Comparison of ENCODE assay signal across 8 cellular contexts in the genomic region with DNA sequence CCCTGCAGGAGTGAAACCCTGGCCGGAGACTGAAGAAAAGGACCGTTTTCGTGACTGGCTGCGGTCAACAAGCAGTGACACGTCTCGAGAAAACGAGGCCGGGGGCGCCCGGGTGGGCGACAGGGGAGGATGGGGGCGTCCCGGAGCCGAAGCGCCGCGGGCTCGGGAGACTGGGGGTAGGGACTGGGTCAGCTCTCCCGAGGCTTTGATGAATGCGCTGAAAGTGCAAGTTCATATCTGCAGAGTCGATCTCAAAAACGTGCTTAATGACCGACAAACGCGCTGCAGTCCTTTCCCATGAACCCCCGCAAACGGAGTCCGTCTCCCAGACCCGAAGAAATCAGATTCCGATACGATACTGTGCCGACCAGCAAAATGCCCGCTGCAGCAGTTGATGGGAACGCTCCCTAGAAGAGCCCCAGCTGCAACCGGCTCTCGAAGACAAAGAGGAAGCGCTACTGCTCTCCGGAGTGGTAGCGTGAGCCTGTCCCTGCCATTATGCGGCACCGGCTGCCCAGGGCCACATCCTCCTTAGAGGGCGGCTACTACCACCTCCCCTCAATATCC. TPM values are rescaled to one million over a fixed set of nuclear protein-coding genes. Genes with fewer than 3 reads are reported as not detected.
DNase-seq lines count a peak whose midpoint lies in the region; ATAC-seq and TF ChIP-seq lines count a peak whose summit lies in the region.

No MANE protein-coding gene starts in this region.

- TF ChIP-seq EP300 in tibial nerve (IDR thresholded peaks at IDR 0.05) = no peak

- no peaks in the 10 kb centered on the region for H3K4me1 ChIP-seq in A673 (ENCODE audit: insufficient read depth, low read length, poor library complexity, severe bottlenecking)
- H3K4me1 ChIP-seq in fibroblast of lung (ENCODE audit: control insufficient read depth, extremely low read depth, insufficient read depth, low read length) = no peaks in the 10 kb centered on the region
- peaks cover 0 to 17% (median 0%) of the 10 kb centered on the region in 4 donors for H3K4me1 ChIP-seq in tibial nerve

- H3K36me3 Mint-ChIP-seq in activated T-cell treated with anti-CD3 and anti-CD28 coated beads, Interleukin-2, amount 50 U/mL, for 24 hours (ENCODE audit: low read depth) = no peaks in the 10 kb centered on the region
- no peaks in the 10 kb centered on the region for H3K36me3 Mint-ChIP-seq in naive thymus-derived CD8-positive, alpha-beta T cell

- no peak overlapping the region for H3K27ac Mint-ChIP-seq in activated T-cell treated with anti-CD3 and anti-CD28 coated beads, Interleukin-2, amount 50 U/mL, for 24 hours
- H3K27ac Mint-ChIP-seq in naive thymus-derived CD8-positive, alpha-beta T cell = peak overlapping the region in 8 of 10 donors; percentile 7 to 84 (median 71)

- no peak for TF ChIP-seq CTCF in A673 (conservative IDR thresholded peaks at IDR 0.05; ENCODE audit: low read depth, low read length)
- TF ChIP-seq CTCF in fibroblast of lung (conservative IDR thresholded peaks at IDR 0.05 in 1 of 2, IDR thresholded peaks at IDR 0.05 in 1 of 2; ENCODE audit: low read depth in 1 of 2, low read length in 2 of 2) = no peak
- TF ChIP-seq CTCF in tibial nerve (IDR thresholded peaks at IDR 0.05) = no peak

- no peaks in the 10 kb centered on the region for H3K9me3 ChIP-seq in A673 (ENCODE audit: low read depth, low read length, poor library complexity, severe bottlenecking)
- H3K9me3 ChIP-seq in fibroblast of lung (ENCODE audit: control insufficient read depth, insufficient read depth, low read depth, low read length) = no peaks in the 10 kb centered on the region
- H3K9me3 ChIP-seq in tibial nerve = no peaks in the 10 kb centered on the region

- peak; percentile 37 for DNase-seq in A673 (ENCODE audit: low spot score)
- DNase-seq in NOMO-1 treated with dmso at 0.1 percent for 144 hours (lab: John Stamatoyannopoulos, UW; ENCODE audit: unreplicated experiment) = peak; percentile 38
- DNase-seq in activated T-cell treated with anti-CD3 and anti-CD28 coated beads, Interleukin-2, amount 50 U/mL, for 24 hours = peak; percentile 57
- peak; percentile 11 to 15 for DNase-seq in fibroblast of lung (ENCODE audit: low read depth in 2 of 2)
- peak in 9 of 10 donors; percentile 2 to 58 (median 23) for DNase-seq in naive thymus-derived CD8-positive, alpha-beta T cell
- DNase-seq in tibial nerve (ENCODE audit: low spot score in 2 of 2) = peak; percentile 12 to 17

- peak overlapping the region; percentile 71 for H3K4me2 ChIP-seq in fibroblast of lung (ENCODE audit: extremely low read depth, insufficient read depth, low read length)

- peaks cover 36% of the 10 kb centered on the region for H3K27me3 Mint-ChIP-seq in activated T-cell treated with anti-CD3 and anti-CD28 coated beads, Interleukin-2, amount 50 U/mL, for 24 hours
- no peaks in the 10 kb centered on the region for H3K27me3 Mint-ChIP-seq in naive thymus-derived CD8-positive, alpha-beta T cell

- intact Hi-C loops in A673 (cut with micrococcal nuclease; ENCODE audit: unreplicated experiment) = no loop called here

- POLR2A ChIA-PET in A673 (lab: Charles Lee; ENCODE audit: low non-redundant PET) = no interaction called here
- POLR2A ChIA-PET in naive thymus-derived CD8-positive, alpha-beta T cell (lab: Charles Lee) = no interaction called here

- ATAC-seq in GM18873 (IDR thresholded peaks at IDR 0.05; ENCODE audit: low FRiP score, unreplicated experiment) = peak; percentile 45
- ATAC-seq in HG03135 (IDR thresholded peaks at IDR 0.05; ENCODE audit: unreplicated experiment) = peak; percentile 42
- peak in 1 of 2 donors; percentile 29 for ATAC-seq in naive thymus-derived CD8-positive, alpha-beta T cell

- BruUV-seq in A673 (replicated peaks; lab: Mats Ljungman, UMichigan) = no TSS peak

- H2AFZ ChIP-seq in fibroblast of lung (ENCODE audit: low read length) = peak overlapping the region; percentile 48

- peak overlapping the region; percentile 67 for H3K4me3 ChIP-seq in A673 (ENCODE audit: low read depth, low read length, poor library complexity, severe bottlenecking)
- peak overlapping the region; percentile 52 to 68 (median 54) for H3K4me3 ChIP-seq in fibroblast of lung (replicated peaks in 1 of 4; ENCODE audit: control extremely low read depth in 1 of 4, insufficient read depth in 1 of 4, low read depth in 3 of 4, low read length in 4 of 4)
- H3K4me3 ChIP-seq in tibial nerve = peak overlapping the region; percentile 57 to 78 (median 60)

- H4K20me1 ChIP-seq in fibroblast of lung (ENCODE audit: control insufficient read depth, extremely low read depth, insufficient read depth, low read length) = no peaks in the 10 kb centered on the region

- CTCF ChIA-PET in A673 (lab: Charles Lee) = no interaction called here

- H3K27ac ChIP-seq in A673 (ENCODE audit: low read depth, low read length, poor library complexity, severe bottlenecking) (peak overlapping the region; percentile 55), fibroblast of lung (ENCODE audit: insufficient read depth, low read length) (no peak overlapping the region), tibial nerve (peak overlapping the region; percentile 38 to 89 (median 76))

- H3K36me3 ChIP-seq in A673 (ENCODE audit: insufficient read depth, low read length, poor library complexity, severe bottlenecking) (no peaks in the 10 kb centered on the region), fibroblast of lung (ENCODE audit: control insufficient read depth, insufficient read depth, low read length) (no peaks in the 10 kb centered on the region), tibial nerve (no peaks in the 10 kb centered on the region)

- peak overlapping the region; percentile 30 for H3K9ac ChIP-seq in fibroblast of lung (ENCODE audit: insufficient read depth, low read length)

- peak overlapping the region; percentile 70 for H3K4me3 Mint-ChIP-seq in activated T-cell treated with anti-CD3 and anti-CD28 coated beads, Interleukin-2, amount 50 U/mL, for 24 hours
- peak overlapping the region; percentile 83 to 93 (median 90) for H3K4me3 Mint-ChIP-seq in naive thymus-derived CD8-positive, alpha-beta T cell

- H3K4me1 Mint-ChIP-seq in activated T-cell treated with anti-CD3 and anti-CD28 coated beads, Interleukin-2, amount 50 U/mL, for 24 hours (ENCODE audit: low read depth) = peaks cover 14% of the 10 kb centered on the region
- H3K4me1 Mint-ChIP-seq in naive thymus-derived CD8-positive, alpha-beta T cell = peaks cover 2 to 8% (median 6%) of the 10 kb centered on the region in 4 donors

- no peaks in the 10 kb centered on the region for H3K9me3 Mint-ChIP-seq in activated T-cell treated with anti-CD3 and anti-CD28 coated beads, Interleukin-2, amount 50 U/mL, for 24 hours
- no peaks in the 10 kb centered on the region for H3K9me3 Mint-ChIP-seq in naive thymus-derived CD8-positive, alpha-beta T cell

- peaks cover 5% of the 10 kb centered on the region for H3K79me2 ChIP-seq in fibroblast of lung (ENCODE audit: control insufficient read depth, insufficient read depth, low read length)

- no peak for TF ChIP-seq POLR2A in tibial nerve (IDR thresholded peaks at IDR 0.05)

- 1 to 42% methylated on average over 18 to 42 of the region's 42 CpGs for WGBS in tibial nerve, 2 donors

- H3K27me3 ChIP-seq in A673 (replicated peaks; ENCODE audit: insufficient read depth, low read depth, low read length, poor library complexity) (no peaks in the 10 kb centered on the region), fibroblast of lung (ENCODE audit: control insufficient read depth, insufficient read depth, low read length) (no peaks in the 10 kb centered on the region), tibial nerve (no peaks in the 10 kb centered on the region)

RNA-seq across cellular contexts. Expression of a gene that starts 0.8 kb away (rescaled TPM):
- total RNA-seq in A673 (2021) (29.5 and 34.1 TPM in 2 replicates), fibroblast of lung (36.2 and 40.6 TPM in 2 replicates), tibial nerve (100 to 1,000 TPM in 3 of 4 donors, 10 to 100 TPM in 1; 97.2 to 122 (median 112) TPM)
- polyA plus RNA-seq in fibroblast of lung = 55.5 and 62.5 TPM in 2 replicates
- polyA plus RNA-seq in fibroblast of lung (2012) = 54.1 and 57.1 TPM in 2 replicates
- 68.8 and 76.5 TPM in 2 replicates for polyA minus RNA-seq in fibroblast of lung (ENCODE audit: low replicate concordance)
- total RNA-seq in naive thymus-derived CD8-positive, alpha-beta T cell = 10 to 100 TPM; 14.3 to 15.5 TPM
- polyA plus RNA-seq in naive thymus-derived CD8-positive, alpha-beta T cell = 10 to 100 TPM; 13.5 to 17.0 (median 14.6) TPM
